In the genomic region with DNA sequence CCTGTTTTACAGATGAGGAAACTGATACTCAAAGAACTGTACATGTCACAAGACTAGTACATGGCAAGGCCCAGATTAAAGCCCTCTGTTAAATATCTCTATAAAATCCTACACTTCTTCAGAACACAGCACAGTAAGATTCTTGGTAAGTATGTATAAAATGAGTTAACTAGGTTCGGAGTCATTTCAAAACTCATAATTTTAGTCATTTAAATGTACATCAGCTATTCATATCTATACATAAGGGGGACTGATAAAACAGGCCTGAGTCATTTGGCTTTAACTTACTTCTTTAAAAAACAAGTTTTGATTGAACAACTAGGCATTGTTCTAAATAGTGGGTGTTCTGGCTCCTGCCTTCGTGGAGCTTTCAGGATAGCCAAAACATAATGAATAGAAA, we compare ENCODE assay signal across 18 cellular contexts.
"Had no signal": no experiment of that assay in that cellular context is flagged by ENCODE, and none has a peak within 500 bp of the region (broad histone marks: within the 10 kb centered on the region; RNA-seq: fewer than 3 reads in every experiment).

No MANE protein-coding gene starts in this region.

- H3K27ac ChIP-seq: cardiac muscle cell, esophagus muscularis mucosa, neutrophil, thyroid gland, uterus had no signal

- H3K27ac Mint-ChIP-seq: activated CD4-positive, alpha-beta T cell treated with anti-CD3 and anti-CD28 coated beads, Interleukin-2, amount 10 ng/mL, durations not matched to agents 7 days and 5 days had no signal

- H3K36me3 ChIP-seq: cardiac muscle cell, neutrophil, thyroid gland, uterus had no signal

- H3K4me1 ChIP-seq: esophagus muscularis mucosa, thyroid gland, uterus had no signal

- H3K4me3 ChIP-seq: cardiac muscle cell, esophagus muscularis mucosa, lung, thyroid gland, uterus had no signal

- H3K4me3 Mint-ChIP-seq: activated CD4-positive, alpha-beta T cell treated with anti-CD3 and anti-CD28 coated beads, Interleukin-2, amount 10 ng/mL, durations not matched to agents 7 days and 5 days; immature natural killer cell; naive B cell had no signal

- DNase-seq: activated CD4-positive, alpha-beta T cell treated with anti-CD3 and anti-CD28 coated beads, Interleukin-2, amount 10 ng/mL, durations not matched to agents 7 days and 5 days; activated CD8-positive, alpha-beta memory T cell treated with anti-CD3 and anti-CD28 coated beads, Interleukin-2, amount 50 U/mL, for 4 hours; activated gamma-delta T cell; foreskin fibroblast; glutamatergic neuron; immature natural killer cell; midbrain; naive B cell; stimulated activated CD4-positive, alpha-beta T cell treated with anti-CD3 and anti-CD28 coated beads, Interleukin-15, amount 100 ng/mL, for 24 hours; stimulated activated CD4-positive, alpha-beta T cell treated with anti-CD3 and anti-CD28 coated beads, Interleukin-4, amount 100 ng/mL, for 24 hours; SW 1271; T-helper 9 cell; thyroid gland; uterus had no signal

- H3K27me3 ChIP-seq: cardiac muscle cell, esophagus muscularis mucosa, neutrophil, thyroid gland, uterus had no signal

- H3K9me3 ChIP-seq: thyroid gland, uterus had no signal

- H3K27me3 Mint-ChIP-seq: activated CD4-positive, alpha-beta T cell treated with anti-CD3 and anti-CD28 coated beads, Interleukin-2, amount 10 ng/mL, durations not matched to agents 7 days and 5 days; naive B cell had no signal
